ENCODE assay signal across 19 cellular contexts in genomic region chr19:34399886-34400285, GRCh38.
"Had no signal": no experiment of that assay in that cellular context is flagged by ENCODE, and none has a peak within 500 bp of the region (broad histone marks: within the 10 kb centered on the region; RNA-seq: fewer than 3 reads in every experiment).

No MANE protein-coding gene starts in this region.

- H3K27ac Mint-ChIP-seq: memory B cell, T-cell, type B pancreatic cell had no signal

- H3K27me3 ChIP-seq: colonic mucosa, gastrocnemius medialis, heart right ventricle, left lung, spleen had no signal

- H3K27ac ChIP-seq: colonic mucosa, heart right ventricle, left lung, prostate gland, spleen had no signal

- H3K27me3 Mint-ChIP-seq: memory B cell; natural killer cell treated with Interleukin-12 subunit alpha and Interleukin-12 subunit beta and Interleukin-15 and Interleukin-18, amount 100 ng/mL, for 72 hours; T-cell; type B pancreatic cell had no signal

- DNase-seq: activated CD4-positive, alpha-beta T cell treated with anti-CD3 and anti-CD28 coated beads, Interleukin-2, amount 50 U/mL, for 48 hours; activated gamma-delta T cell; activated T-cell treated with anti-CD3 and anti-CD28 coated beads, Interleukin-2, amount 50 U/mL, for 4 hours; aorta; colonic mucosa; effector CD4-positive, alpha-beta T cell; gastrocnemius medialis; heart right ventricle; islet precursor cell; left lung; occipital lobe; spleen; stimulated activated CD4-positive, alpha-beta T cell treated with anti-CD3 and anti-CD28 coated beads, Interleukin-1b, Interleukin-23, amount 100 ng/mL, for 48 hours; T-cell had no signal

- H3K4me3 Mint-ChIP-seq: activated T-cell treated with anti-CD3 and anti-CD28 coated beads, Interleukin-2, amount 50 U/mL, for 4 hours; memory B cell; natural killer cell treated with Interleukin-12 subunit alpha and Interleukin-12 subunit beta and Interleukin-15 and Interleukin-18, amount 100 ng/mL, for 72 hours; T-cell; type B pancreatic cell had no signal

- ATAC-seq: activated T-cell treated with anti-CD3 and anti-CD28 coated beads, Interleukin-2, amount 50 U/mL, for 4 hours; gastrocnemius medialis; heart right ventricle; left lung; natural killer cell treated with Interleukin-12 subunit alpha and Interleukin-12 subunit beta and Interleukin-15 and Interleukin-18, amount 100 ng/mL, for 72 hours; sciatic nerve; T-cell had no signal

- H3K9me3 ChIP-seq: colonic mucosa, gastrocnemius medialis, heart right ventricle, left lung, prostate gland, spleen had no signal

- H3K9me3 Mint-ChIP-seq: activated T-cell treated with anti-CD3 and anti-CD28 coated beads, Interleukin-2, amount 50 U/mL, for 4 hours; memory B cell; natural killer cell treated with Interleukin-12 subunit alpha and Interleukin-12 subunit beta and Interleukin-15 and Interleukin-18, amount 100 ng/mL, for 72 hours; T-cell; type B pancreatic cell had no signal

- H3K4me3 ChIP-seq: colonic mucosa, gastrocnemius medialis, heart right ventricle, left lung, prostate gland, spleen had no signal

- H3K4me1 ChIP-seq: colonic mucosa, prostate gland had no signal
